In genomic region chr10:7501157-7501556, GRCh38 we compare ENCODE assay signal across 29 cellular contexts.
DNase-seq lines count a peak whose midpoint lies in the region; ATAC-seq, FAIRE-seq and TF ChIP-seq lines count a peak whose summit lies in the region.
"Had no signal": no experiment of that assay in that cellular context is flagged by ENCODE, and none has a peak within 500 bp of the region (broad histone marks: within the 10 kb centered on the region; RNA-seq: fewer than 3 reads in every experiment).

No MANE protein-coding gene starts in this region.

- DNase-seq in CD4-positive, alpha-beta memory T cell, result no peak
- DNase-seq in GM12891 (ENCODE audit: insufficient read length, low spot score) (no peak), natural killer cell (no peak), gastrocnemius medialis (no peak), foreskin keratinocyte (no peak), NCI-H2107 (lab: John Stamatoyannopoulos, UW) (no peak), NCI-H1694 treated with DMSO at 0.1 percent for 48 hours (lab: John Stamatoyannopoulos, UW) (no peak)
- peak; percentile 59 for DNase-seq in activated CD8-positive, alpha-beta T cell treated with anti-CD3 and anti-CD28 coated beads, Interleukin-2, amount 10 ng/mL, durations not matched to agents 7 days and 5 days
- DNase-seq: activated CD4-positive, CD25-positive, alpha-beta regulatory T cell; activated gamma-delta T cell treated with Interleukin-2 at 50 U/mL for 16 hours; body of pancreas; Calu3; dermis blood vessel endothelial cell; DMS79 treated with DMSO at 0.1 percent for 48 hours; foreskin fibroblast; GF-D8; heart right ventricle; kidney; naive B cell; NCI-H1694; stimulated activated CD4-positive, alpha-beta T cell treated with anti-CD3 and anti-CD28 coated beads, Interleukin-15, amount 100 ng/mL, for 24 hours; stimulated activated naive B cell treated with anti-CD40 and anti-IgM and Interleukin-4, amounts not matched to agents 10 μg/mL and 1 μg/mL and 100 μg/mL, for 72 hours had no signal

- H3K9me3 Mint-ChIP-seq in CD4-positive, alpha-beta memory T cell, result peaks cover 0 to 7% (median 0%) of the 10 kb centered on the region in 8 donors
- peaks cover 10% of the 10 kb centered on the region for H3K9me3 Mint-ChIP-seq in activated CD8-positive, alpha-beta T cell treated with anti-CD3 and anti-CD28 coated beads, Interleukin-2, amount 10 ng/mL, durations not matched to agents 7 days and 5 days (ENCODE audit: insufficient read depth)
- H3K9me3 Mint-ChIP-seq in natural killer cell, result no peaks in the 10 kb centered on the region
- H3K9me3 Mint-ChIP-seq: GM23338; stimulated activated naive B cell treated with anti-CD40 and anti-IgM and Interleukin-4, amounts not matched to agents 10 μg/mL and 1 μg/mL and 100 μg/mL, for 72 hours had no signal

- POLR2A ChIA-PET in CD4-positive, alpha-beta memory T cell (lab: Charles Lee; ENCODE audit: partially characterized antibody), result no interaction called here
- POLR2A ChIA-PET in activated CD8-positive, alpha-beta T cell treated with anti-CD3 and anti-CD28 coated beads, Interleukin-2, amount 10 ng/mL, durations not matched to agents 7 days and 5 days (lab: Charles Lee), result interaction anchor here (1.1 to 1.8 kb wide), 3 partner anchors 16 to 21 kb away, joined by 3 to 6 read pairs (median 4); no protein-coding TSS in a partner anchor

- no peaks in the 10 kb centered on the region for H3K36me3 Mint-ChIP-seq in CD4-positive, alpha-beta memory T cell
- peaks cover 22% of the 10 kb centered on the region for H3K36me3 Mint-ChIP-seq in activated CD8-positive, alpha-beta T cell treated with anti-CD3 and anti-CD28 coated beads, Interleukin-2, amount 10 ng/mL, durations not matched to agents 7 days and 5 days (ENCODE audit: low read depth)
- H3K36me3 Mint-ChIP-seq in natural killer cell, result no peaks in the 10 kb centered on the region
- H3K36me3 Mint-ChIP-seq: CD14-positive monocyte, mesothelial cell of epicardium had no signal

- no peaks in the 10 kb centered on the region for H3K36me3 ChIP-seq in CD4-positive, alpha-beta memory T cell (ENCODE audit: insufficient read depth, low read length)
- H3K36me3 ChIP-seq in gastrocnemius medialis, result no peaks in the 10 kb centered on the region
- H3K36me3 ChIP-seq: esophagus muscularis mucosa, heart right ventricle had no signal

- H3K4me1 ChIP-seq in CD4-positive, alpha-beta memory T cell (ENCODE audit: insufficient read depth, low read length), result peaks cover 8% of the 10 kb centered on the region
- H3K4me1 ChIP-seq in gastrocnemius medialis (no peaks in the 10 kb centered on the region), foreskin keratinocyte (no peaks in the 10 kb centered on the region)
- H3K4me1 ChIP-seq: body of pancreas, esophagus muscularis mucosa had no signal

- ATAC-seq in activated CD8-positive, alpha-beta T cell treated with anti-CD3 and anti-CD28 coated beads, Interleukin-2, amount 10 ng/mL, durations not matched to agents 7 days and 5 days, result peak; percentile 78
- ATAC-seq in natural killer cell, result peak; percentile 44 to 70 (median 54)
- no peak for ATAC-seq in gastrocnemius medialis
- no peak for ATAC-seq in foreskin keratinocyte
- ATAC-seq: body of pancreas; GM23338; heart right ventricle; stimulated activated naive B cell treated with anti-CD40 and anti-IgM and Interleukin-4, amounts not matched to agents 10 μg/mL and 1 μg/mL and 100 μg/mL, for 72 hours had no signal

- TF ChIP-seq POLR2A in GM12891 (IDR thresholded peaks at IDR 0.05; ENCODE audit: low read depth, low read length), result no peak
- no peak for TF ChIP-seq POLR2A in gastrocnemius medialis (IDR thresholded peaks at IDR 0.05)

- no peak overlapping the region for H3K27ac ChIP-seq in CD4-positive, alpha-beta memory T cell (ENCODE audit: low read depth, low read length)
- H3K27ac ChIP-seq in gastrocnemius medialis (no peak overlapping the region), foreskin keratinocyte (no peak overlapping the region)
- H3K27ac ChIP-seq: body of pancreas, esophagus muscularis mucosa, heart right ventricle, SK-N-MC had no signal

- intact Hi-C loops in CD4-positive, alpha-beta memory T cell (cut with micrococcal nuclease), result no loop called here
- intact Hi-C loops in natural killer cell (cut with micrococcal nuclease), result no loop called here
- intact Hi-C loops in gastrocnemius medialis (cut with DNase I; ENCODE audit: low total_unique reads), result no loop called here

- peak; percentile 85 for FAIRE-seq in GM12891 (lab: Jason Lieb, UNC)
- FAIRE-seq: endometrium, kidney, TTC549 had no signal

- no peaks in the 10 kb centered on the region for H3K27me3 Mint-ChIP-seq in CD4-positive, alpha-beta memory T cell
- no peaks in the 10 kb centered on the region for H3K27me3 Mint-ChIP-seq in activated CD8-positive, alpha-beta T cell treated with anti-CD3 and anti-CD28 coated beads, Interleukin-2, amount 10 ng/mL, durations not matched to agents 7 days and 5 days (ENCODE audit: low read depth)
- H3K27me3 Mint-ChIP-seq in natural killer cell (ENCODE audit: low read depth in 2 of 2), result no peaks in the 10 kb centered on the region
- H3K27me3 Mint-ChIP-seq: stimulated activated naive B cell treated with anti-CD40 and anti-IgM and Interleukin-4, amounts not matched to agents 10 μg/mL and 1 μg/mL and 100 μg/mL, for 72 hours had no signal

- no peaks in the 10 kb centered on the region for H3K9me3 ChIP-seq in CD4-positive, alpha-beta memory T cell (ENCODE audit: control insufficient read depth in 1 of 2, low read length in 2 of 2)
- H3K9me3 ChIP-seq in gastrocnemius medialis, result no peaks in the 10 kb centered on the region
- H3K9me3 ChIP-seq: body of pancreas, esophagus muscularis mucosa had no signal

- peaks cover 7 to 19% (median 16%) of the 10 kb centered on the region in 4 donors for H3K4me1 Mint-ChIP-seq in CD4-positive, alpha-beta memory T cell
- peaks cover 54% of the 10 kb centered on the region for H3K4me1 Mint-ChIP-seq in activated CD8-positive, alpha-beta T cell treated with anti-CD3 and anti-CD28 coated beads, Interleukin-2, amount 10 ng/mL, durations not matched to agents 7 days and 5 days (ENCODE audit: low read depth)
- peaks cover 19 to 24% of the 10 kb centered on the region in 2 donors for H3K4me1 Mint-ChIP-seq in natural killer cell
- H3K4me1 Mint-ChIP-seq: GM23338, mesothelial cell of epicardium had no signal

- no peak overlapping the region for H3K4me3 ChIP-seq in CD4-positive, alpha-beta memory T cell (ENCODE audit: low read length in 2 of 2)
- no peak overlapping the region for H3K4me3 ChIP-seq in gastrocnemius medialis
- H3K4me3 ChIP-seq: body of pancreas, esophagus muscularis mucosa, GM23338, heart right ventricle, SK-N-MC had no signal

- no peak for TF ChIP-seq CTCF in natural killer cell (IDR thresholded peaks at IDR 0.05)
- no peak for TF ChIP-seq CTCF in gastrocnemius medialis (IDR thresholded peaks at IDR 0.05 in 4 of 5, conservative IDR thresholded peaks at IDR 0.05 in 1 of 5)
- no peak for TF ChIP-seq CTCF in foreskin keratinocyte (conservative IDR thresholded peaks at IDR 0.05)

- no peaks in the 10 kb centered on the region for H3K27me3 ChIP-seq in CD4-positive, alpha-beta memory T cell (ENCODE audit: insufficient read depth, low read length)
- no peaks in the 10 kb centered on the region for H3K27me3 ChIP-seq in gastrocnemius medialis
- no peaks in the 10 kb centered on the region for H3K27me3 ChIP-seq in foreskin keratinocyte
- H3K27me3 ChIP-seq: body of pancreas had no signal

- in situ Hi-C loops in gastrocnemius medialis (cut with MboI; ENCODE audit: low sequenced_read_pairs in 4 of 4), result no loop called here

- H3K27ac Mint-ChIP-seq in CD4-positive, alpha-beta memory T cell, result peak overlapping the region in 4 of 7 donors; percentile 24 to 64 (median 36)
- H3K27ac Mint-ChIP-seq in activated CD8-positive, alpha-beta T cell treated with anti-CD3 and anti-CD28 coated beads, Interleukin-2, amount 10 ng/mL, durations not matched to agents 7 days and 5 days, result peak overlapping the region; percentile 75
- H3K27ac Mint-ChIP-seq in natural killer cell, result no peak overlapping the region
- H3K27ac Mint-ChIP-seq: GM23338; mesothelial cell of epicardium; stimulated activated naive B cell treated with anti-CD40 and anti-IgM and Interleukin-4, amounts not matched to agents 10 μg/mL and 1 μg/mL and 100 μg/mL, for 72 hours had no signal

- no peak overlapping the region for H3K4me3 Mint-ChIP-seq in CD4-positive, alpha-beta memory T cell
- H3K4me3 Mint-ChIP-seq in activated CD8-positive, alpha-beta T cell treated with anti-CD3 and anti-CD28 coated beads, Interleukin-2, amount 10 ng/mL, durations not matched to agents 7 days and 5 days, result peak overlapping the region; percentile 8
- no peak overlapping the region for H3K4me3 Mint-ChIP-seq in natural killer cell
- H3K4me3 Mint-ChIP-seq: GM23338; mesothelial cell of epicardium; naive B cell; stimulated activated naive B cell treated with anti-CD40 and anti-IgM and Interleukin-4, amounts not matched to agents 10 μg/mL and 1 μg/mL and 100 μg/mL, for 72 hours had no signal

- CTCF ChIA-PET in CD4-positive, alpha-beta memory T cell (lab: Charles Lee; ENCODE audit: partially characterized antibody), result no interaction called here
- CTCF ChIA-PET in activated CD8-positive, alpha-beta T cell treated with anti-CD3 and anti-CD28 coated beads, Interleukin-2, amount 10 ng/mL, durations not matched to agents 7 days and 5 days (lab: Charles Lee), result interaction anchor here (1.0 to 2.5 kb wide), 4 partner anchors 9 to 581 kb away, joined by 3 to 6 read pairs (median 4); partner anchors contain the start of gene SFMBT2

TF ChIP-seq in GM12891, 5 proteins besides CTCF, POLR2A, EP300 and RAD21:
- TF ChIP-seq TAF1 (IDR thresholded peaks at IDR 0.05; ENCODE audit: low read depth, low read length), result no peak
- TF ChIP-seq POLR2AphosphoS5 (IDR thresholded peaks at IDR 0.05; ENCODE audit: low read depth, low read length), result no peak
- no peak for TF ChIP-seq PAX5 (IDR thresholded peaks at IDR 0.05; ENCODE audit: insufficient read depth, low read length, severe bottlenecking)
- TF ChIP-seq SPI1 (IDR thresholded peaks at IDR 0.05; ENCODE audit: low read depth, low read length), result no peak

Comparison
In these comparisons a context has a peak if more than half of its experiments do, and no peak if none do; other contexts are left out.
1. H3K27ac Mint-ChIP-seq: peak in CD4-positive, alpha-beta memory T cell (4 of 7) and activated CD8-positive, alpha-beta T cell treated with anti-CD3 and anti-CD28 coated beads, Interleukin-2, amount 10 ng/mL, durations not matched to agents 7 days and 5 days (single experiment); none in natural killer cell (0 of 2).
2. ATAC-seq: peak in activated CD8-positive, alpha-beta T cell treated with anti-CD3 and anti-CD28 coated beads, Interleukin-2, amount 10 ng/mL, durations not matched to agents 7 days and 5 days (single experiment) and natural killer cell (3 of 3); none in gastrocnemius medialis (0 of 2) and foreskin keratinocyte (single experiment).